In genomic region chr6:28543671-28544131, GRCh38 we compare ENCODE assay signal across 1 cellular context.
TF ChIP-seq lines count a peak whose summit lies in the region.

No MANE protein-coding gene starts in this region.

TF ChIP-seq in A549, 52 proteins besides CTCF, POLR2A, EP300 and RAD21 (continued from another document):
- TF ChIP-seq ZSCAN20 (CRISPR knock-in tag; IDR thresholded peaks at IDR 0.05) (no peak), MYC (IDR thresholded peaks at IDR 0.05; ENCODE audit: borderline replicate concordance, low read length) (no peak)
